In genomic region chr2:217510790-217511291, GRCh38 we compare ENCODE assay signal across 8 cellular contexts.
DNase-seq lines count a peak whose midpoint lies in the region; ATAC-seq and TF ChIP-seq lines count a peak whose summit lies in the region.

No MANE protein-coding gene starts in this region.

- no peak overlapping the region for H2AFZ ChIP-seq in OCI-LY3 (ENCODE audit: low read depth, low read length)

- DNase-seq in 8988T (peak; percentile 29), LHCN-M2 (ENCODE audit: low read depth) (peak; percentile 83), cardiac muscle cell (ENCODE audit: low read depth in 1 of 2, low spot score in 1 of 2) (peak; percentile 87 to 90), progenitor cell of endocrine pancreas (ENCODE audit: low spot score, unreplicated experiment) (peak; percentile 28)
- DNase-seq in activated naive CD8-positive, alpha-beta T cell treated with anti-CD3 and anti-CD28 coated beads, Interleukin-2, amount 50 U/mL, for 16 hours (ENCODE audit: low read depth, low spot score), result peak; percentile 7

- no peak for ATAC-seq in HG03196 (IDR thresholded peaks at IDR 0.05; ENCODE audit: unreplicated experiment)

- H3K4me1 Mint-ChIP-seq in progenitor cell of endocrine pancreas (ENCODE audit: low read depth), result peaks cover 26% of the 10 kb centered on the region

- H3K4me2 ChIP-seq in OCI-LY3 (ENCODE audit: low read length), result no peak overlapping the region

- no peaks in the 10 kb centered on the region for H3K36me3 Mint-ChIP-seq in progenitor cell of endocrine pancreas (ENCODE audit: insufficient read depth)

- TF ChIP-seq CTCF in GM12873 (IDR thresholded peaks at IDR 0.05; ENCODE audit: insufficient read depth, low read depth, low read length, missing control alignments), result peak; percentile 75
- TF ChIP-seq CTCF in OCI-LY3 (IDR thresholded peaks at IDR 0.05; ENCODE audit: low read depth, low read length), result peak; percentile 62
- peak; percentile 80 for TF ChIP-seq CTCF in cardiac muscle cell (IDR thresholded peaks at IDR 0.05; ENCODE audit: low read depth, low read length)
- peak; percentile 85 for TF ChIP-seq CTCF in progenitor cell of endocrine pancreas (IDR thresholded peaks at IDR 0.05; ENCODE audit: unreplicated experiment)

- no peak overlapping the region for H3K4me3 Mint-ChIP-seq in progenitor cell of endocrine pancreas (ENCODE audit: low read depth)

- no peaks in the 10 kb centered on the region for H3K27me3 ChIP-seq in OCI-LY3 (ENCODE audit: low read depth, low read length)
- no peaks in the 10 kb centered on the region for H3K27me3 ChIP-seq in cardiac muscle cell

- H3K36me3 ChIP-seq in OCI-LY3 (replicated peaks; ENCODE audit: low read depth, low read length) (no peaks in the 10 kb centered on the region), cardiac muscle cell (no peaks in the 10 kb centered on the region)

- H3K9me3 ChIP-seq in OCI-LY3 (ENCODE audit: insufficient read depth, low read length) (no peaks in the 10 kb centered on the region), cardiac muscle cell (ENCODE audit: low read depth) (no peaks in the 10 kb centered on the region)

- no peaks in the 10 kb centered on the region for H4K20me1 ChIP-seq in OCI-LY3 (ENCODE audit: insufficient read depth, low read length)

- H3K9me3 Mint-ChIP-seq in progenitor cell of endocrine pancreas (ENCODE audit: low read depth), result peaks cover 3% of the 10 kb centered on the region

- H3K27me3 Mint-ChIP-seq in progenitor cell of endocrine pancreas, result no peaks in the 10 kb centered on the region

- H3K27ac ChIP-seq in OCI-LY3 (ENCODE audit: low read length) (no peak overlapping the region), cardiac muscle cell (no peak overlapping the region)

- no peaks in the 10 kb centered on the region for H3K79me2 ChIP-seq in OCI-LY3 (ENCODE audit: low read length)

- no peak overlapping the region for H3K9ac ChIP-seq in OCI-LY3 (ENCODE audit: low read length)

- H3K27ac Mint-ChIP-seq in progenitor cell of endocrine pancreas, result peak overlapping the region; percentile 46

- H3K4me1 ChIP-seq in OCI-LY3 (ENCODE audit: low read length) (no peaks in the 10 kb centered on the region), cardiac muscle cell (ENCODE audit: low read depth) (peaks cover 20% of the 10 kb centered on the region)

- H3K4me3 ChIP-seq in OCI-LY3 (ENCODE audit: low read length) (no peak overlapping the region), cardiac muscle cell (no peak overlapping the region)

Comparison
In these comparisons a context has a peak if more than half of its experiments do, and no peak if none do; other contexts are left out.
1. DNase-seq: peak in every context shown above with its lines; median percentile 88 in cardiac muscle cell; 83 in LHCN-M2; 29 in 8988T; 28 in progenitor cell of endocrine pancreas; 7 in activated naive CD8-positive, alpha-beta T cell treated with anti-CD3 and anti-CD28 coated beads, Interleukin-2, amount 50 U/mL, for 16 hours.